1 cellular context compared by ENCODE assay signal in the genomic region with DNA sequence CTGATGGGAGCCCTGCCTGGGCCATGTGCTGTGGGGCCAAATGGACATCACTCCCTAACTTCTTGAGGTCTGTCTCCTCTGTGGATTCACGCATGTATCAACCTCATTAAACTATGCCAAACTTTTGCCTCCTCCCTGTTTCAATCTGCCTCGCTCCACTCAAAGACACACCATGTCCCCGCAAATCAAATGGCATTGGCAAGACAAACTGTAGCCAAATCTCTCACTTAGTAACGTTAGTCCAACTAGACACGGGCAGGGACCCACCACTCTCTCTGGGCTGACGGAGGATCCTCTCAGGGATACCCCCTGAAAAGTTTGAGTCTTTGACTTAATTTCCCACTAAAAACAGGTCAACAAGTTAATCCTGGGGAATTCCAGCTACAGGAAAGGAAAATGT.
TF ChIP-seq lines count a peak whose summit lies in the region.

No MANE protein-coding gene starts in this region.

TF ChIP-seq in A549, 52 proteins besides CTCF, POLR2A, EP300 and RAD21:
- TF ChIP-seq, protein P1, sequence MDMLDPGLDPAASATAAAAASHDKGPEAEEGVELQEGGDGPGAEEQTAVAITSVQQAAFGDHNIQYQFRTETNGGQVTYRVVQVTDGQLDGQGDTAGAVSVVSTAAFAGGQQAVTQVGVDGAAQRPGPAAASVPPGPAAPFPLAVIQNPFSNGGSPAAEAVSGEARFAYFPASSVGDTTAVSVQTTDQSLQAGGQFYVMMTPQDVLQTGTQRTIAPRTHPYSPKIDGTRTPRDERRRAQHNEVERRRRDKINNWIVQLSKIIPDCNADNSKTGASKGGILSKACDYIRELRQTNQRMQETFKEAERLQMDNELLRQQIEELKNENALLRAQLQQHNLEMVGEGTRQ (IDR thresholded peaks at IDR 0.05): no peak
